Comparison of ENCODE assay signal across 21 cellular contexts in genomic region chr9:94079236-94079635, GRCh38.
"Had no signal": no experiment of that assay in that cellular context is flagged by ENCODE, and none has a peak within 500 bp of the region (broad histone marks: within the 10 kb centered on the region; RNA-seq: fewer than 3 reads in every experiment).

No MANE protein-coding gene starts in this region.

- H3K4me3 ChIP-seq: dorsolateral prefrontal cortex, heart left ventricle, left ventricle myocardium inferior, lower lobe of right lung, pancreas, prostate gland, skin epidermis, testis, tibial nerve had no signal

- H3K36me3 ChIP-seq: lower lobe of right lung, pancreas, prostate gland had no signal

- H3K27me3 ChIP-seq: dorsolateral prefrontal cortex, heart left ventricle, pancreas, testis, tibial nerve had no signal

- H3K4me1 ChIP-seq: prostate gland had no signal

- H3K4me1 Mint-ChIP-seq: memory B cell had no signal

- H3K4me3 Mint-ChIP-seq: memory B cell; mesothelial cell of epicardium; naive B cell; nephron; stimulated activated naive B cell treated with anti-CD40 and anti-IgM and Interleukin-4, amounts not matched to agents 10 μg/mL and 1 μg/mL and 100 μg/mL, for 72 hours; stimulated activated naive CD8-positive, alpha-beta T cell treated with anti-CD3 and anti-CD28 coated beads, Interleukin-15, amount 100 ng/mL, for 72 hours had no signal

- H3K27ac Mint-ChIP-seq: memory B cell; mesothelial cell of epicardium; naive B cell; stimulated activated naive B cell treated with anti-CD40 and anti-IgM and Interleukin-4, amounts not matched to agents 10 μg/mL and 1 μg/mL and 100 μg/mL, for 72 hours; stimulated activated naive CD8-positive, alpha-beta T cell treated with anti-CD3 and anti-CD28 coated beads, Interleukin-15, amount 100 ng/mL, for 72 hours had no signal

- H3K27me3 Mint-ChIP-seq: memory B cell; naive B cell; stimulated activated naive B cell treated with anti-CD40 and anti-IgM and Interleukin-4, amounts not matched to agents 10 μg/mL and 1 μg/mL and 100 μg/mL, for 72 hours; stimulated activated naive CD8-positive, alpha-beta T cell treated with anti-CD3 and anti-CD28 coated beads, Interleukin-15, amount 100 ng/mL, for 72 hours had no signal

- DNase-seq: cortex of kidney; dorsolateral prefrontal cortex; effector CD8-positive, alpha-beta T cell; heart left ventricle; hypothalamus; left ventricle myocardium inferior; lower lobe of right lung; naive B cell; occipital lobe; pancreas; stimulated activated CD4-positive, alpha-beta T cell treated with anti-CD3 and anti-CD28 coated beads, Interleukin-2, amount 100 ng/mL, for 24 hours; stimulated activated CD4-positive, alpha-beta T cell treated with anti-CD3 and anti-CD28 coated beads, Interleukin-4, amount 100 ng/mL, for 4 hours; stimulated activated naive B cell treated with anti-CD40 and anti-IgM and Interleukin-4, amounts not matched to agents 10 μg/mL and 1 μg/mL and 100 μg/mL, for 72 hours; stimulated activated naive CD8-positive, alpha-beta T cell treated with anti-CD3 and anti-CD28 coated beads, Interleukin-15, amount 100 ng/mL, for 72 hours; testis had no signal

- H3K27ac ChIP-seq: dorsolateral prefrontal cortex, heart left ventricle, left ventricle myocardium inferior, lower lobe of right lung, pancreas, prostate gland, skin epidermis, testis, tibial nerve had no signal

- H3K9me3 Mint-ChIP-seq: memory B cell; naive B cell; nephron; stimulated activated naive B cell treated with anti-CD40 and anti-IgM and Interleukin-4, amounts not matched to agents 10 μg/mL and 1 μg/mL and 100 μg/mL, for 72 hours; stimulated activated naive CD8-positive, alpha-beta T cell treated with anti-CD3 and anti-CD28 coated beads, Interleukin-15, amount 100 ng/mL, for 72 hours had no signal

- H3K9me3 ChIP-seq: heart left ventricle, left ventricle myocardium inferior, lower lobe of right lung, pancreas, prostate gland, testis, tibial nerve had no signal
